8 cellular contexts compared by ENCODE assay signal in the genomic region with DNA sequence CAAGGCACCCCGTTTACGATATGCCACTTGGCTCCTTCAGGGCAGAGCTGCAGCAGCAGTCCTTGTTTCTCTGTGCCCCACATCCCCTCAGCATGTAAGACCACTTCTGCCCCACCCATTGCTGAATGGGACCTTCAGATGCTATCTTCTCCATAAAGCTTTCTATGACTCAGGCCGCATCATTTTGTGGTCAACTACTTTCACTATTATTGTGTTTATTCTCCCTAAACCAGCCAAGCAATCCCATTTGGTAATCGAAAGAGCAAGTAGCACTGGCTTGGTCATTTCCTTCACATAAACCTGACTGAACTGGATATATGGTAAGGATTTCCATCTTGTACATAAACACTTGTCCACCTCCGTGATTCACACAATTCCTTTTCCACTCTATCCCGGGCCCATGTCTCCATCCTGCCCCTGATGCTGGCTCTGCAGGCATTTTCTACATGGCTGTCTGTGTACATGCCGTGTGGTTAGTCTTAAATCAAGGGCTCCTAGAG. TPM values are rescaled to one million over a fixed set of nuclear protein-coding genes. Genes with fewer than 3 reads are reported as not detected.
DNase-seq lines count a peak whose midpoint lies in the region; ATAC-seq lines count a peak whose summit lies in the region.

No MANE protein-coding gene starts in this region.

- H3K4ac ChIP-seq in neuronal stem cell (ENCODE audit: low read length): no peak overlapping the region

- H3K27ac Mint-ChIP-seq in activated naive CD4-positive, alpha-beta T cell treated with anti-CD3 and anti-CD28 coated beads, Interleukin-2, amount 50 U/mL, for 24 hours: peak overlapping the region; percentile 68
- peak overlapping the region; percentile 46 for H3K27ac Mint-ChIP-seq in stimulated activated effector memory CD8-positive, alpha-beta T cell treated with anti-CD3 and anti-CD28 coated beads, Interleukin-12 subunit alpha, Interleukin-12 subunit beta, amount 100 ng/mL, for 72 hours

- no peak overlapping the region for H3K4me3 ChIP-seq in neuronal stem cell (ENCODE audit: low read length in 2 of 2)

- no peak overlapping the region for H2BK120ac ChIP-seq in neuronal stem cell (ENCODE audit: low read depth, low read length)

- no peaks in the 10 kb centered on the region for H3K9me3 ChIP-seq in neuronal stem cell (replicated peaks in 1 of 2; ENCODE audit: control insufficient read depth in 2 of 2, insufficient read depth in 1 of 2, low read depth in 1 of 2, low read length in 2 of 2)

- H3K4me3 Mint-ChIP-seq in activated naive CD4-positive, alpha-beta T cell treated with anti-CD3 and anti-CD28 coated beads, Interleukin-2, amount 50 U/mL, for 24 hours: no peak overlapping the region
- H3K4me3 Mint-ChIP-seq in stimulated activated effector memory CD8-positive, alpha-beta T cell treated with anti-CD3 and anti-CD28 coated beads, Interleukin-12 subunit alpha, Interleukin-12 subunit beta, amount 100 ng/mL, for 72 hours: peak overlapping the region; percentile 36

- H3K4me1 Mint-ChIP-seq in activated naive CD4-positive, alpha-beta T cell treated with anti-CD3 and anti-CD28 coated beads, Interleukin-2, amount 50 U/mL, for 24 hours: peaks cover 64% of the 10 kb centered on the region
- H3K4me1 Mint-ChIP-seq in stimulated activated effector memory CD8-positive, alpha-beta T cell treated with anti-CD3 and anti-CD28 coated beads, Interleukin-12 subunit alpha, Interleukin-12 subunit beta, amount 100 ng/mL, for 72 hours: peaks cover 71% of the 10 kb centered on the region

- H2BK5ac ChIP-seq in neuronal stem cell (ENCODE audit: low read length): no peak overlapping the region

- no peaks in the 10 kb centered on the region for H3K27me3 Mint-ChIP-seq in activated naive CD4-positive, alpha-beta T cell treated with anti-CD3 and anti-CD28 coated beads, Interleukin-2, amount 50 U/mL, for 24 hours

- no peak overlapping the region for H3K27ac ChIP-seq in neuronal stem cell (replicated peaks; ENCODE audit: low read length)

- no CpG with 5 or more reads among the region's 7 CpGs for WGBS in neuronal stem cell (ENCODE audit: extremely low coverage in 2 of 2, insufficient read length in 2 of 2, insufficient replicate concordance in 1 of 2), 2 donors

- no peak overlapping the region for H4K91ac ChIP-seq in neuronal stem cell (ENCODE audit: low read depth, low read length, poor library complexity)

- no peak overlapping the region for H2BK15ac ChIP-seq in neuronal stem cell (ENCODE audit: low read length)

- H3K79me1 ChIP-seq in neuronal stem cell (ENCODE audit: low read depth, low read length): no peaks in the 10 kb centered on the region

- H3K4me1 ChIP-seq in neuronal stem cell (ENCODE audit: control insufficient read depth in 2 of 2, insufficient read depth in 1 of 2, low read depth in 1 of 2, low read length in 2 of 2): peaks cover 0 to 22% of the 10 kb centered on the region in 2 donors

- H3K4me2 ChIP-seq in neuronal stem cell (ENCODE audit: insufficient read depth, low read length, poor library complexity, severe bottlenecking): no peak overlapping the region

- no peak overlapping the region for H4K8ac ChIP-seq in neuronal stem cell (ENCODE audit: low read depth, low read length)

- no peaks in the 10 kb centered on the region for H3K27me3 ChIP-seq in neuronal stem cell (ENCODE audit: control insufficient read depth in 3 of 3, insufficient read depth in 3 of 3, low read depth in 1 of 3, low read length in 3 of 3)

- H2BK12ac ChIP-seq in neuronal stem cell (ENCODE audit: low read length): no peak overlapping the region

- no peak overlapping the region for H2AK5ac ChIP-seq in neuronal stem cell (ENCODE audit: low read depth, low read length)

- no peak overlapping the region for H3K23ac ChIP-seq in neuronal stem cell (ENCODE audit: low read depth, low read length, poor library complexity)

- H3K18ac ChIP-seq in neuronal stem cell (ENCODE audit: low read length): no peak overlapping the region

- H2AFZ ChIP-seq in neuronal stem cell (ENCODE audit: low read length): no peak overlapping the region

- ATAC-seq in GM19351 (IDR thresholded peaks at IDR 0.05; ENCODE audit: unreplicated experiment) (peak; percentile 77), HG03520 (IDR thresholded peaks at IDR 0.05; ENCODE audit: unreplicated experiment) (peak; percentile 63)
- ATAC-seq in stimulated activated effector memory CD8-positive, alpha-beta T cell treated with anti-CD3 and anti-CD28 coated beads, Interleukin-12 subunit alpha, Interleukin-12 subunit beta, amount 100 ng/mL, for 72 hours: peak; percentile 85

- H3K36me3 ChIP-seq in neuronal stem cell (replicated peaks in 1 of 2; ENCODE audit: control insufficient read depth in 2 of 2, insufficient read depth in 2 of 2, low read length in 2 of 2): no peaks in the 10 kb centered on the region

- H3K36me3 Mint-ChIP-seq in activated naive CD4-positive, alpha-beta T cell treated with anti-CD3 and anti-CD28 coated beads, Interleukin-2, amount 50 U/mL, for 24 hours: peaks cover 5% of the 10 kb centered on the region
- no peaks in the 10 kb centered on the region for H3K36me3 Mint-ChIP-seq in stimulated activated effector memory CD8-positive, alpha-beta T cell treated with anti-CD3 and anti-CD28 coated beads, Interleukin-12 subunit alpha, Interleukin-12 subunit beta, amount 100 ng/mL, for 72 hours

- H3K14ac ChIP-seq in neuronal stem cell (ENCODE audit: low read length): no peak overlapping the region

- no peaks in the 10 kb centered on the region for H3K9me3 Mint-ChIP-seq in activated naive CD4-positive, alpha-beta T cell treated with anti-CD3 and anti-CD28 coated beads, Interleukin-2, amount 50 U/mL, for 24 hours
- H3K9me3 Mint-ChIP-seq in stimulated activated effector memory CD8-positive, alpha-beta T cell treated with anti-CD3 and anti-CD28 coated beads, Interleukin-12 subunit alpha, Interleukin-12 subunit beta, amount 100 ng/mL, for 72 hours: no peaks in the 10 kb centered on the region

- no peak overlapping the region for H3K9ac ChIP-seq in neuronal stem cell (ENCODE audit: low read depth, low read length, poor library complexity)

- peak; percentile 67 for DNase-seq in AG08395 (ENCODE audit: low spot score)
- peak in 1 of 2 donors; percentile 67 for DNase-seq in stimulated activated effector memory CD8-positive, alpha-beta T cell treated with anti-CD3 and anti-CD28 coated beads, Interleukin-12 subunit alpha, Interleukin-12 subunit beta, amount 100 ng/mL, for 72 hours (ENCODE audit: low spot score in 2 of 2)
- DNase-seq in HuH-7 (ENCODE audit: low spot score): no peak
- DNase-seq in neuronal stem cell (ENCODE audit: low spot score): no peak
- no peak for DNase-seq in SIG-M5 treated with dmso at 0.1 percent for 504 hours (lab: John Stamatoyannopoulos, UW; ENCODE audit: unreplicated experiment)

RNA-seq across cellular contexts. Expression of gene LIPC, which starts 25.7 kb away (rescaled TPM):
- polyA plus RNA-seq in neuronal stem cell (2013, experiment 1 of 2): not detected
- not detected for polyA plus RNA-seq in neuronal stem cell (2013, experiment 2 of 2)
